ENCODE assay signal across 8 cellular contexts in genomic region chr17:28547623-28548416, GRCh38. TPM values are rescaled to one million over a fixed set of nuclear protein-coding genes. Genes with fewer than 3 reads are reported as not detected.
A peak's percentile ranks its signal among the peaks of the same experiment; 100 is the strongest.
DNase-seq lines count a peak whose midpoint lies in the region; ATAC-seq, FAIRE-seq and TF ChIP-seq lines count a peak whose summit lies in the region.

No MANE protein-coding gene starts in this region.

- POLR2A ChIA-PET in A549 (lab: Yijun Ruan, JAX): no interaction called here

- ATAC-seq in A549: peak; percentile 60 to 86
- peak; percentile 51 to 52 for ATAC-seq in left cardiac atrium
- no peak for ATAC-seq in HG03025 (IDR thresholded peaks at IDR 0.05; ENCODE audit: low FRiP score, unreplicated experiment)

- no peak overlapping the region for H3K9ac ChIP-seq in adipocyte (ENCODE audit: low read length)

- no peak for TF ChIP-seq POLR2A in A549 (IDR thresholded peaks at IDR 0.05; ENCODE audit: low read length)

- H3K36me3 ChIP-seq in adipocyte (ENCODE audit: control insufficient read depth, insufficient read depth, low read length, severe bottlenecking): peaks cover 3% of the 10 kb centered on the region

- H3K4me3 ChIP-seq in A549 (no peak overlapping the region), adipocyte (ENCODE audit: low read length) (no peak overlapping the region)

- H3K4me1 ChIP-seq in A549 (peaks cover 9% of the 10 kb centered on the region), adipocyte (ENCODE audit: control insufficient read depth, insufficient read depth, low read length) (peaks cover 10% of the 10 kb centered on the region)

- intact Hi-C loops in left cardiac atrium (cut with DNase I): no loop called here

- H3K27ac ChIP-seq in A549: no peak overlapping the region

- H3K27me3 ChIP-seq in adipocyte (replicated peaks; ENCODE audit: control insufficient read depth, insufficient read depth, low read length): no peaks in the 10 kb centered on the region

- H3K9me3 ChIP-seq in A549 (no peaks in the 10 kb centered on the region), adipocyte (ENCODE audit: control insufficient read depth, low read length) (no peaks in the 10 kb centered on the region)

- CTCF ChIA-PET in A549 (lab: Yijun Ruan, JAX): interaction anchor here (0.6 to 12.8 kb wide), 32 partner anchors 8 to 587 kb away, joined by 3 to 188 read pairs (median 4); partner anchors contain the start of genes ALDOC and PIGS

- DNase-seq in A549 (ENCODE audit: low read depth in 1 of 2, low spot score in 1 of 2) (peak; percentile 87 to 95), T follicular helper cell (ENCODE audit: low read depth) (peak; percentile 15), adipocyte (ENCODE audit: low read depth) (peak; percentile 78), left cardiac atrium (peak; percentile 78), renal cortical epithelial cell (ENCODE audit: low read depth) (peak; percentile 52)

- TF ChIP-seq RAD21 in A549 (conservative IDR thresholded peaks at IDR 0.05 in 1 of 2, IDR thresholded peaks at IDR 0.05 in 1 of 2) (peak; percentile 65; a peak in 4 of 5 replicates), Ishikawa (IDR thresholded peaks at IDR 0.05; ENCODE audit: low read depth) (peak; percentile 51)

- 64% methylated on average over 23 of the region's 26 CpGs for WGBS in A549 (ENCODE audit: missing lambda C conversion rate)

- no peak overlapping the region for H3K4me2 ChIP-seq in A549

- no peak for TF ChIP-seq EP300 in A549 (IDR thresholded peaks at IDR 0.05)
- no peak for TF ChIP-seq EP300 in Ishikawa (IDR thresholded peaks at IDR 0.05; ENCODE audit: borderline replicate concordance)

- peak; percentile 91 for TF ChIP-seq CTCF in A549 (IDR thresholded peaks at IDR 0.05)
- TF ChIP-seq CTCF in GM12873 (IDR thresholded peaks at IDR 0.05; ENCODE audit: insufficient read depth, low read depth, low read length, missing control alignments): peak; percentile 98

- peak; percentile 93 for FAIRE-seq in A549 (lab: Jason Lieb, UNC)

TF ChIP-seq in A549, 52 proteins besides CTCF, POLR2A, EP300 and RAD21:
- TF ChIP-seq HOXB5 (CRISPR knock-in tag; IDR thresholded peaks at IDR 0.05) (0 out of 2 replicates have a peak, but pooled peaks have one; percentile 13), ZC3H11A (IDR thresholded peaks at IDR 0.05) (no peak), SMC3 (IDR thresholded peaks at IDR 0.05) (peak; percentile 62)
TF ChIP-seq in A549: peak in this region for 2.

TF ChIP-seq in Ishikawa, 13 proteins besides CTCF, POLR2A, EP300 and RAD21:
- TF ChIP-seq CEBPB (IDR thresholded peaks at IDR 0.05) (no peak), TCF12 (IDR thresholded peaks at IDR 0.05; ENCODE audit: low read depth) (no peak), MAX (IDR thresholded peaks at IDR 0.05) (no peak), CREB1 (IDR thresholded peaks at IDR 0.05; ENCODE audit: low read depth) (no peak), USF1 (IDR thresholded peaks at IDR 0.05) (no peak), YY1 (IDR thresholded peaks at IDR 0.05; ENCODE audit: low read depth) (no peak), TEAD4 (IDR thresholded peaks at IDR 0.05) (no peak), NFIC (IDR thresholded peaks at IDR 0.05) (no peak), TAF1 (IDR thresholded peaks at IDR 0.05; ENCODE audit: low read depth) (no peak), EGR1 (IDR thresholded peaks at IDR 0.05) (no peak), ZBTB7A (IDR thresholded peaks at IDR 0.05; ENCODE audit: low read depth) (no peak), REST (IDR thresholded peaks at IDR 0.05; ENCODE audit: low read depth) (no peak), FOXM1 (IDR thresholded peaks at IDR 0.05; ENCODE audit: borderline replicate concordance, low read depth) (no peak)

RNA-seq across cellular contexts. Expression of gene UNC119, which starts 4.6 kb away (rescaled TPM):
- polyA plus RNA-seq in A549 (2011; rRNA removed) (50.5 and 53.5 TPM in 2 replicates), A549 (2017; fragmentation: RNase III; extraction: RNeasy Plus Mini Kit Qiagen cat#74134 plus additional on column Dnase treatment) (22.8 to 27.8 TPM (median 26.0 TPM) in 3 replicates)
- polyA plus RNA-seq in A549 (2012; cell fraction: cytosol; rRNA removed): 61.2 and 77.9 TPM in 2 replicates
- polyA plus RNA-seq in A549 (2012; cell fraction: nucleus; rRNA removed): 97.1 and 99.8 TPM in 2 replicates
- 34.9 and 42.0 TPM in 2 replicates for polyA minus RNA-seq in A549 (2011; rRNA and poly(A)+ RNA removed)
- total RNA-seq in left cardiac atrium (10 to 100 TPM; 13.6 to 23.6 TPM), renal cortical epithelial cell (15.6 and 29.3 TPM in 2 replicates)

RNA-seq across cellular contexts. Expression of gene PIGS, which starts 23.5 kb away (rescaled TPM):
- polyA plus RNA-seq in A549 (2011; rRNA removed) (50.0 and 53.2 TPM in 2 replicates), A549 (2017; fragmentation: RNase III; extraction: RNeasy Plus Mini Kit Qiagen cat#74134 plus additional on column Dnase treatment) (46.6 to 53.3 TPM (median 53.2 TPM) in 3 replicates)
- 55.8 and 70.1 TPM in 2 replicates for polyA plus RNA-seq in A549 (2012; cell fraction: cytosol; rRNA removed)
- polyA plus RNA-seq in A549 (2012; cell fraction: nucleus; rRNA removed): 87.3 and 89.3 TPM in 2 replicates
- 42.7 and 44.4 TPM in 2 replicates for polyA minus RNA-seq in A549 (2011; rRNA and poly(A)+ RNA removed)
- total RNA-seq in left cardiac atrium (10 to 100 TPM; 39.9 to 41.4 TPM), renal cortical epithelial cell (70.0 and 114 TPM in 2 replicates)

RNA-seq across cellular contexts. Expression of gene ALDOC, which starts 28.9 kb away (rescaled TPM):
- 6.3 and 10.1 TPM in 2 replicates for polyA plus RNA-seq in A549 (2011; rRNA removed)
- 2.3 and 2.8 TPM in 2 replicates for polyA plus RNA-seq in A549 (2012; cell fraction: cytosol; rRNA removed)
- 9.9 and 10.3 TPM in 2 replicates for polyA plus RNA-seq in A549 (2012; cell fraction: nucleus; rRNA removed)
- 1.7 to 1.9 TPM (median 1.9 TPM) in 3 replicates for polyA plus RNA-seq in A549 (2017; fragmentation: RNase III; extraction: RNeasy Plus Mini Kit Qiagen cat#74134 plus additional on column Dnase treatment)
- polyA minus RNA-seq in A549 (2011; rRNA and poly(A)+ RNA removed): 7.4 and 7.6 TPM in 2 replicates
- total RNA-seq in left cardiac atrium: 100 to 1,000 TPM; 138 to 164 TPM
- total RNA-seq in renal cortical epithelial cell: 26.7 and 40.6 TPM in 2 replicates

RNA-seq across cellular contexts. Expression of gene FOXN1, which starts 41.7 kb away (rescaled TPM):
- polyA plus RNA-seq in A549 (2011; rRNA removed) (not detected in 2 replicates), A549 (2017; fragmentation: RNase III; extraction: RNeasy Plus Mini Kit Qiagen cat#74134 plus additional on column Dnase treatment) (not detected in 3 replicates)
- not detected in 2 replicates for polyA plus RNA-seq in A549 (2012; cell fraction: cytosol; rRNA removed)
- polyA plus RNA-seq in A549 (2012; cell fraction: nucleus; rRNA removed): not detected in 2 replicates
- polyA minus RNA-seq in A549 (2011; rRNA and poly(A)+ RNA removed): not detected in 2 replicates
- total RNA-seq in left cardiac atrium (not detected), renal cortical epithelial cell (not detected in 2 replicates)

RNA-seq across cellular contexts. Expression of gene SPAG5, which starts 51.0 kb away (rescaled TPM):
- polyA plus RNA-seq in A549 (2011; rRNA removed) (111 and 123 TPM in 2 replicates), A549 (2017; fragmentation: RNase III; extraction: RNeasy Plus Mini Kit Qiagen cat#74134 plus additional on column Dnase treatment) (106 to 111 TPM (median 107 TPM) in 3 replicates)
- 88.5 and 91.7 TPM in 2 replicates for polyA plus RNA-seq in A549 (2012; cell fraction: cytosol; rRNA removed)
- 142 and 199 TPM in 2 replicates for polyA plus RNA-seq in A549 (2012; cell fraction: nucleus; rRNA removed)
- polyA minus RNA-seq in A549 (2011; rRNA and poly(A)+ RNA removed): 110 and 142 TPM in 2 replicates
- total RNA-seq in left cardiac atrium (1 to 10 TPM in 1 of 2 donors, under 1 TPM in 1; 0.97 to 2.7 TPM), renal cortical epithelial cell (3.3 and 12.5 TPM in 2 replicates)

Comparison
In these comparisons a context has a peak if more than half of its experiments do, and no peak if none do; other contexts are left out.
1. DNase-seq: peak in every context shown above with its lines; median percentile 91 in A549; 78 in adipocyte; 78 in left cardiac atrium; 52 in renal cortical epithelial cell; 15 in T follicular helper cell.